In genomic region chr2:32738939-32739338, GRCh38 we compare ENCODE assay signal across 23 cellular contexts.
DNase-seq lines count a peak whose midpoint lies in the region; ATAC-seq and TF ChIP-seq lines count a peak whose summit lies in the region.
"Had no signal": no experiment of that assay in that cellular context is flagged by ENCODE, and none has a peak within 500 bp of the region (broad histone marks: within the 10 kb centered on the region; RNA-seq: fewer than 3 reads in every experiment).

No MANE protein-coding gene starts in this region.

- H3K27me3 ChIP-seq in adrenal gland: no peaks in the 10 kb centered on the region
- H3K27me3 ChIP-seq: BLaER1 had no signal

- H3K36me3 ChIP-seq in SK-N-MC (ENCODE audit: insufficient read depth, low read length): peaks cover 9% of the 10 kb centered on the region
- no peaks in the 10 kb centered on the region for H3K36me3 ChIP-seq in adrenal gland (replicated peaks in 1 of 2)

- intact Hi-C loops in adrenal gland (cut with DNase I): no loop called here

- H3K4me1 ChIP-seq in adrenal gland (replicated peaks in 1 of 2): peaks cover 7 to 11% of the 10 kb centered on the region in 2 donors
- H3K4me1 ChIP-seq: BLaER1 had no signal

- H3K9me3 ChIP-seq in SK-N-MC (ENCODE audit: low read depth, low read length) (no peaks in the 10 kb centered on the region), adrenal gland (replicated peaks in 1 of 3) (peaks cover 0 to 6% (median 0%) of the 10 kb centered on the region in 3 donors)
- H3K9me3 ChIP-seq: BLaER1 had no signal

- peaks cover 5% of the 10 kb centered on the region for H3K36me3 Mint-ChIP-seq in chondrocyte (ENCODE audit: low read depth)
- peaks cover 22 to 87% (median 53%) of the 10 kb centered on the region in 3 donors for H3K36me3 Mint-ChIP-seq in naive thymus-derived CD8-positive, alpha-beta T cell

- peak overlapping the region; percentile 53 for H3K27ac Mint-ChIP-seq in chondrocyte (ENCODE audit: unreplicated experiment)
- H3K27ac Mint-ChIP-seq in naive thymus-derived CD8-positive, alpha-beta T cell: peak overlapping the region in 1 of 10 donors; percentile 77
- H3K27ac Mint-ChIP-seq: CD4-positive, alpha-beta T cell had no signal

- H3K9ac ChIP-seq in SK-N-MC (ENCODE audit: insufficient read length): no peak overlapping the region
- H3K9ac ChIP-seq: BLaER1 had no signal

- TF ChIP-seq CTCF in chondrocyte (IDR thresholded peaks at IDR 0.05) (no peak), adrenal gland (IDR thresholded peaks at IDR 0.05) (no peak)

- H3K27ac ChIP-seq in SK-N-MC: peak overlapping the region; percentile 58
- H3K27ac ChIP-seq in adrenal gland: no peak overlapping the region
- H3K27ac ChIP-seq: 22Rv1, BLaER1 had no signal

- H3K4me3 Mint-ChIP-seq in chondrocyte (ENCODE audit: unreplicated experiment): no peak overlapping the region
- no peak overlapping the region for H3K4me3 Mint-ChIP-seq in naive thymus-derived CD8-positive, alpha-beta T cell
- H3K4me3 Mint-ChIP-seq: CD4-positive, alpha-beta T cell had no signal

- peaks cover 33% of the 10 kb centered on the region for H3K4me1 Mint-ChIP-seq in chondrocyte (ENCODE audit: low read depth)
- peaks cover 0 to 4% (median 0%) of the 10 kb centered on the region in 4 donors for H3K4me1 Mint-ChIP-seq in naive thymus-derived CD8-positive, alpha-beta T cell

- WGBS in adrenal gland, 4 donors: 86 to 89% (median 87%) methylated on average over 2 of the region's 2 CpGs

- no peak for ATAC-seq in naive thymus-derived CD8-positive, alpha-beta T cell
- ATAC-seq: Panc1 had no signal

- no peaks in the 10 kb centered on the region for H3K27me3 Mint-ChIP-seq in chondrocyte (ENCODE audit: low read depth)
- H3K27me3 Mint-ChIP-seq in naive thymus-derived CD8-positive, alpha-beta T cell: no peaks in the 10 kb centered on the region
- H3K27me3 Mint-ChIP-seq: CD4-positive, alpha-beta T cell had no signal

- no peak overlapping the region for H3K4me3 ChIP-seq in SK-N-MC
- no peak overlapping the region for H3K4me3 ChIP-seq in adrenal gland
- H3K4me3 ChIP-seq: BLaER1 had no signal

- DNase-seq in DMS79 treated with DMSO at 0.1 percent for 48 hours (lab: John Stamatoyannopoulos, UW): peak; percentile 11
- no peak for DNase-seq in DMS79 (lab: John Stamatoyannopoulos, UW)
- no peak for DNase-seq in SK-N-MC (ENCODE audit: low read depth, low spot score)
- no peak for DNase-seq in chondrocyte (ENCODE audit: low spot score)
- DNase-seq in amygdala (lab: John Stamatoyannopoulos, UW): no peak
- no peak for DNase-seq in naive thymus-derived CD8-positive, alpha-beta T cell
- DNase-seq in adrenal gland: no peak
- DNase-seq in UCSD-AML1 (lab: John Stamatoyannopoulos, UW; ENCODE audit: unreplicated experiment): no peak
- DNase-seq: ACHN; CD4-positive, alpha-beta T cell; COR-L47; DMS 273 treated with DMSO at 0.1 percent for 48 hours; GDM1; MM.1S; NCI-H1048; NCI-H1417 treated with DMSO at 0.1 percent for 48 hours; NCI-H187; NCI-H2227 treated with DMSO at 0.1 percent for 48 hours; NCI-H510A treated with DMSO at 0.1 percent for 48 hours; NCI-H748 treated with DMSO at 0.1 percent for 48 hours had no signal

- POLR2A ChIA-PET in naive thymus-derived CD8-positive, alpha-beta T cell (lab: Charles Lee): no interaction called here

- TF ChIP-seq POLR2A in adrenal gland (IDR thresholded peaks at IDR 0.05): no peak

- H3K9me3 Mint-ChIP-seq in chondrocyte (ENCODE audit: low read depth): no peaks in the 10 kb centered on the region
- H3K9me3 Mint-ChIP-seq in naive thymus-derived CD8-positive, alpha-beta T cell: no peaks in the 10 kb centered on the region
- H3K9me3 Mint-ChIP-seq: CD4-positive, alpha-beta T cell had no signal
